Comparison of ENCODE assay signal across 8 cellular contexts in the genomic region with DNA sequence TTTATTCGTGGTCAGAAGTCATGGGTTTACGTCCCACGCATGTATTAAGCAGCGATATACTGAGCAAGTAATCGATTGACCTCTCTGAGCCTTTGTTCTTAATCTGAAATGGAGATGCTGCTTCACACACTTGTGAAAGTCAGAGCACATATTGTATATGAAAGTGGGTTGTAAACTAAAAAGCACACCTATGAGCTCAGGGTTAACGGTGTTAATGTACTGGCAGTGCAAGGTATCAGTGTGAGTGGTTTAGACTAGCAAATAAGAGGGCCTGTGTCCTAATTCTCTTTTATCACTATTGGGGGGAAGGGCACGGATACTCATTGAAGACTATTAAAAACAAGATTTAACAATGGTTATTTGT. TPM values are rescaled to one million over a fixed set of nuclear protein-coding genes. Genes with fewer than 3 reads are reported as not detected.
A peak's percentile ranks its signal among the peaks of the same experiment; 100 is the strongest.
DNase-seq lines count a peak whose midpoint lies in the region; ATAC-seq, FAIRE-seq and TF ChIP-seq lines count a peak whose summit lies in the region.

No MANE protein-coding gene starts in this region.

- no peak for FAIRE-seq in endothelial cell of umbilical vein (lab: Jason Lieb, UNC)

- H3K27me3 ChIP-seq in endothelial cell of umbilical vein (ENCODE audit: control insufficient read depth in 2 of 2, insufficient read depth in 2 of 2, low read length in 2 of 2) (no peaks in the 10 kb centered on the region), neutrophil (no peaks in the 10 kb centered on the region)

- dilution Hi-C loops in endothelial cell of umbilical vein (cut with MboI; ENCODE audit: extremely low pct_ligation_motif_present, low sequenced_read_pairs): no loop called here

- intact Hi-C loops in endothelial cell of umbilical vein (cut with micrococcal nuclease): no loop called here

- TF ChIP-seq CTCF in endothelial cell of umbilical vein (IDR thresholded peaks at IDR 0.05; ENCODE audit: extremely low read depth in 1 of 2, insufficient read depth in 1 of 2, low read depth in 1 of 2, low read length in 2 of 2) (no peak), neutrophil (IDR thresholded peaks at IDR 0.05) (no peak)

- POLR2A ChIA-PET in endothelial cell of umbilical vein (lab: Charles Lee): interaction anchor here (0.6 to 1.0 kb wide), 3 partner anchors 9 to 722 kb away, joined by 3 to 4 read pairs (median 3); no protein-coding TSS in a partner anchor

- H3K79me2 ChIP-seq in endothelial cell of umbilical vein (ENCODE audit: control insufficient read depth, insufficient read depth, low read length): peaks cover 46% of the 10 kb centered on the region

- H3K9me1 ChIP-seq in endothelial cell of umbilical vein (replicated peaks; ENCODE audit: control insufficient read depth, extremely low read depth, insufficient read depth, low read length): no peaks in the 10 kb centered on the region

- peak overlapping the region; percentile 90 for H2AFZ ChIP-seq in endothelial cell of umbilical vein (ENCODE audit: low read depth, low read length)

- peaks cover 9% of the 10 kb centered on the region for H3K4me1 ChIP-seq in endothelial cell of umbilical vein (ENCODE audit: control insufficient read depth, extremely low read depth, insufficient read depth, low read length)
- peaks cover 8 to 13% of the 10 kb centered on the region in 2 experiments for H3K4me1 ChIP-seq in neutrophil (ENCODE audit: control insufficient read depth in 1 of 2, insufficient read depth in 1 of 2, low read depth in 1 of 2, low read length in 1 of 2)

- peak overlapping the region; percentile 86 for H3K27ac ChIP-seq in endothelial cell of umbilical vein (ENCODE audit: insufficient read depth, low read depth, low read length)
- peak overlapping the region; percentile 83 for H3K27ac ChIP-seq in neutrophil

- H4K20me1 ChIP-seq in endothelial cell of umbilical vein (replicated peaks; ENCODE audit: control insufficient read depth, extremely low read depth, insufficient read depth, low read length): no peaks in the 10 kb centered on the region

- peak; percentile 51 for DNase-seq in NCI-H69 (lab: John Stamatoyannopoulos, UW)
- no peak for DNase-seq in endothelial cell of umbilical vein (ENCODE audit: low read depth, low spot score)
- no peak for DNase-seq in retina
- no peak for DNase-seq in 8988T
- DNase-seq in stimulated activated CD4-positive, alpha-beta T cell treated with anti-CD3 and anti-CD28 coated beads, Interleukin-2, amount 100 ng/mL, for 48 hours: no peak

- peak; percentile 40 for ATAC-seq in GM18502 (IDR thresholded peaks at IDR 0.05; ENCODE audit: poor library complexity, unreplicated experiment)
- peak; percentile 11 for ATAC-seq in GM21825 (IDR thresholded peaks at IDR 0.05; ENCODE audit: unreplicated experiment)

- peak overlapping the region; percentile 95 for H3K4me2 ChIP-seq in endothelial cell of umbilical vein (ENCODE audit: insufficient read depth, low read length)

- peak overlapping the region; percentile 96 for H3K9ac ChIP-seq in endothelial cell of umbilical vein (replicated peaks; ENCODE audit: extremely low read depth, insufficient read depth, low read length)

- H3K4me3 ChIP-seq in endothelial cell of umbilical vein (replicated peaks in 1 of 3; ENCODE audit: insufficient read depth in 1 of 3, low read depth in 1 of 3, low read length in 3 of 3): peak overlapping the region; percentile 87 to 95 (median 88)
- H3K4me3 ChIP-seq in neutrophil (ENCODE audit: low read depth in 1 of 2, low read length in 1 of 2): peak overlapping the region; percentile 71 to 78

- no peak for TF ChIP-seq POLR2A in endothelial cell of umbilical vein (IDR thresholded peaks at IDR 0.05; ENCODE audit: low read depth, low read length)

- no peaks in the 10 kb centered on the region for H3K36me3 ChIP-seq in endothelial cell of umbilical vein (ENCODE audit: control insufficient read depth in 2 of 2, extremely low read depth in 1 of 2, insufficient read depth in 2 of 2, low read length in 2 of 2)
- H3K36me3 ChIP-seq in neutrophil: no peaks in the 10 kb centered on the region

- no peaks in the 10 kb centered on the region for H3K9me3 ChIP-seq in endothelial cell of umbilical vein (replicated peaks; ENCODE audit: control insufficient read depth, insufficient read depth, low read length)
- H3K9me3 ChIP-seq in neutrophil: no peaks in the 10 kb centered on the region

- CTCF ChIA-PET in endothelial cell of umbilical vein (lab: Charles Lee): interaction anchor here (0.6 to 2.1 kb wide), 11 partner anchors 11 to 634 kb away, joined by 3 to 12 read pairs (median 5); partner anchors contain the start of gene UBE2N

- BruUV-seq in endothelial cell of umbilical vein (replicated peaks; lab: Mats Ljungman, UMichigan): no TSS peak

TF ChIP-seq in endothelial cell of umbilical vein, 7 proteins besides CTCF, POLR2A, EP300 and RAD21:
- no peak for TF ChIP-seq EZH2 (IDR thresholded peaks at IDR 0.05; ENCODE audit: borderline replicate concordance, low read depth, low read length, severe bottlenecking)
- TF ChIP-seq FOS (IDR thresholded peaks at IDR 0.05; ENCODE audit: borderline replicate concordance, insufficient read depth, low read length): no peak
- TF ChIP-seq MAX (IDR thresholded peaks at IDR 0.05; ENCODE audit: insufficient read depth, insufficient read length): no peak
- TF ChIP-seq MYC (IDR thresholded peaks at IDR 0.05; ENCODE audit: low read depth, low read length): no peak
- TF ChIP-seq POLR2AphosphoS5 (IDR thresholded peaks at IDR 0.05; ENCODE audit: insufficient read depth, low read depth, low read length): no peak
- no peak for TF ChIP-seq GATA2 (IDR thresholded peaks at IDR 0.05; ENCODE audit: insufficient read depth, insufficient read length, low read depth, low read length)
- no peak for TF ChIP-seq JUN (IDR thresholded peaks at IDR 0.05; ENCODE audit: borderline replicate concordance, insufficient read depth, insufficient read length, low read depth)
TF ChIP-seq in endothelial cell of umbilical vein: peak in this region for 0.

RNA-seq across cellular contexts. Expression of gene MRPL42, which starts 0.7 kb away (rescaled TPM):
- 58.0 and 61.2 TPM in 2 replicates for total RNA-seq in endothelial cell of umbilical vein
- 29.4 and 38.5 TPM in 2 replicates for polyA plus RNA-seq in endothelial cell of umbilical vein
- 50.4 and 57.9 TPM in 2 replicates for polyA plus RNA-seq in endothelial cell of umbilical vein (2011; cell fraction: cytosol; rRNA removed)
- polyA plus RNA-seq in endothelial cell of umbilical vein (2011; cell fraction: nucleus; rRNA removed): 34.6 and 44.1 TPM in 2 replicates
- polyA plus RNA-seq in endothelial cell of umbilical vein (2012): 72.5 and 77.2 TPM in 2 replicates
- 30.6 and 31.9 TPM in 2 replicates for polyA minus RNA-seq in endothelial cell of umbilical vein
- polyA minus RNA-seq in endothelial cell of umbilical vein (2011; cell fraction: cytosol; rRNA and poly(A)+ RNA removed): 20.5 TPM
- polyA minus RNA-seq in endothelial cell of umbilical vein (2011; cell fraction: nucleus; rRNA and poly(A)+ RNA removed): 26.4 and 44.3 TPM in 2 replicates

RNA-seq across cellular contexts. Expression of gene UBE2N, which starts 26.2 kb away (rescaled TPM):
- 125 and 130 TPM in 2 replicates for total RNA-seq in endothelial cell of umbilical vein
- 52.5 and 59.2 TPM in 2 replicates for polyA plus RNA-seq in endothelial cell of umbilical vein
- polyA plus RNA-seq in endothelial cell of umbilical vein (2011; cell fraction: cytosol; rRNA removed): 85.0 and 95.8 TPM in 2 replicates
- polyA plus RNA-seq in endothelial cell of umbilical vein (2011; cell fraction: nucleus; rRNA removed): 45.3 and 49.5 TPM in 2 replicates
- polyA plus RNA-seq in endothelial cell of umbilical vein (2012): 182 and 257 TPM in 2 replicates
- polyA minus RNA-seq in endothelial cell of umbilical vein: 73.6 and 92.5 TPM in 2 replicates
- 49.9 TPM for polyA minus RNA-seq in endothelial cell of umbilical vein (2011; cell fraction: cytosol; rRNA and poly(A)+ RNA removed)
- 16.5 and 22.1 TPM in 2 replicates for polyA minus RNA-seq in endothelial cell of umbilical vein (2011; cell fraction: nucleus; rRNA and poly(A)+ RNA removed)
